15 cellular contexts compared by ENCODE assay signal in the genomic region with DNA sequence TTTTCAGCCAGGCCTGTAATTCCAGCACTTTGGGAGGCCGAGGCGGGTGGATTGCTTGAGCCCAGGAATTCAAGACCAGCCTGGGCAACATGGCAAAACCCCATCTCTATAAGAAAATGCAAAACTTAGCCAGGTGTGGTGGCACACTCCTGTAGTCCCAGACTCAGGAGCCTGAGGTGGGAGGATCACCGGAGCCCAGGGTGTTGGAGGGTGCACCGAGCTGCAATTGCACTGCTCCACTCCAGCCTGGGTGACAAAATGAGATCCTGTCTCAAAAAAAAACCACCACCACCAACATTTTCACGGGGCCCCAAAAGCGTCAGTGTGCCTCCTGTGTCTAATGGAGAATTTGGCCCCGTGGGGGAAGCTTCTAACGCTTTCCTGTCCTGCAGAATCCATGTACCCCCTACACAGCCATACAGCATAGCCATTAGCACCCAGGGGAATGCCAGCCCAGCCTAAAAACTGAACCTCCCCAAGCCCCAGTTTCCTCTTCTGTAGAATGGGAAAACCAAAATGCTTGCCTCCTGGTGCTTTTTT.
"Had no signal": no experiment of that assay in that cellular context is flagged by ENCODE, and none has a peak within 500 bp of the region (broad histone marks: within the 10 kb centered on the region; RNA-seq: fewer than 3 reads in every experiment).

No MANE protein-coding gene starts in this region.

- H2AFZ ChIP-seq: hepatocyte had no signal

- H3K4me1 Mint-ChIP-seq: natural killer cell had no signal

- ATAC-seq: activated CD4-positive, CD25-positive, alpha-beta regulatory T cell treated with anti-CD3 and anti-CD28 coated beads, Interleukin-2, amount 50 U/mL, for 24 hours; natural killer cell; stimulated activated naive CD8-positive, alpha-beta T cell treated with anti-CD3 and anti-CD28 coated beads, Interleukin-15, amount 100 ng/mL, for 72 hours had no signal

- H3K4me1 ChIP-seq: prostate gland, right lobe of liver had no signal

- H3K79me2 ChIP-seq: hepatocyte had no signal

- H3K9me3 ChIP-seq: prostate gland, right lobe of liver, thyroid gland had no signal

- H3K4me3 Mint-ChIP-seq: activated naive CD8-positive, alpha-beta T cell treated with anti-CD3 and anti-CD28 coated beads, Interleukin-2, amount 10 ng/mL, durations not matched to agents 7 days and 5 days; natural killer cell; stimulated activated naive CD8-positive, alpha-beta T cell treated with anti-CD3 and anti-CD28 coated beads, Interleukin-15, amount 100 ng/mL, for 72 hours had no signal

- H3K4me2 ChIP-seq: hepatocyte had no signal

- FAIRE-seq: endometrium had no signal

- H3K9me3 Mint-ChIP-seq: activated naive CD8-positive, alpha-beta T cell treated with anti-CD3 and anti-CD28 coated beads, Interleukin-2, amount 10 ng/mL, durations not matched to agents 7 days and 5 days; natural killer cell; stimulated activated naive CD8-positive, alpha-beta T cell treated with anti-CD3 and anti-CD28 coated beads, Interleukin-15, amount 100 ng/mL, for 72 hours had no signal

- H3K36me3 Mint-ChIP-seq: activated naive CD8-positive, alpha-beta T cell treated with anti-CD3 and anti-CD28 coated beads, Interleukin-2, amount 10 ng/mL, durations not matched to agents 7 days and 5 days; natural killer cell had no signal

- DNase-seq: activated naive CD8-positive, alpha-beta T cell treated with anti-CD3 and anti-CD28 coated beads, Interleukin-2, amount 10 ng/mL, durations not matched to agents 7 days and 5 days; anterior cingulate cortex; dorsolateral prefrontal cortex; foreskin melanocyte; natural killer cell; nucleus accumbens; stimulated activated CD4-positive, alpha-beta T cell treated with anti-CD3 and anti-CD28 coated beads, Interleukin-2, amount 100 ng/mL, for 48 hours; stimulated activated naive CD8-positive, alpha-beta T cell treated with anti-CD3 and anti-CD28 coated beads, Interleukin-15, amount 100 ng/mL, for 72 hours; thyroid gland had no signal

- H3K27ac ChIP-seq: dorsolateral prefrontal cortex, hepatocyte, right lobe of liver had no signal

- H3K4me3 ChIP-seq: dorsolateral prefrontal cortex, hepatocyte, lung, prostate gland, right lobe of liver, thyroid gland had no signal

- H3K36me3 ChIP-seq: prostate gland, right lobe of liver, thyroid gland had no signal

- H3K27me3 ChIP-seq: dorsolateral prefrontal cortex, hepatocyte, right lobe of liver, thyroid gland had no signal

- H3K27ac Mint-ChIP-seq: activated naive CD8-positive, alpha-beta T cell treated with anti-CD3 and anti-CD28 coated beads, Interleukin-2, amount 10 ng/mL, durations not matched to agents 7 days and 5 days; natural killer cell; stimulated activated naive CD8-positive, alpha-beta T cell treated with anti-CD3 and anti-CD28 coated beads, Interleukin-15, amount 100 ng/mL, for 72 hours had no signal
